24 cellular contexts compared by ENCODE assay signal in genomic region chr6:158399040-158399700, GRCh38.
A peak's percentile ranks its signal among the peaks of the same experiment; 100 is the strongest.
DNase-seq lines count a peak whose midpoint lies in the region; FAIRE-seq and TF ChIP-seq lines count a peak whose summit lies in the region.
"Had no signal": no experiment of that assay in that cellular context is flagged by ENCODE, and none has a peak within 500 bp of the region (broad histone marks: within the 10 kb centered on the region; RNA-seq: fewer than 3 reads in every experiment).

No MANE protein-coding gene starts in this region.

- H3K4me3 Mint-ChIP-seq in astrocyte (ENCODE audit: unreplicated experiment) (no peak overlapping the region), type B pancreatic cell (no peak overlapping the region)
- H3K4me3 Mint-ChIP-seq: activated CD4-positive, alpha-beta memory T cell treated with anti-CD3 and anti-CD28 coated beads, Interleukin-2, amount 10 ng/mL, durations not matched to agents 7 days and 5 days; activated naive CD8-positive, alpha-beta T cell; CD4-positive, alpha-beta T cell; central memory CD8-positive, alpha-beta T cell; neural progenitor cell had no signal

- no peak overlapping the region for H3K9ac ChIP-seq in astrocyte (ENCODE audit: low read length)
- H3K9ac ChIP-seq: neural progenitor cell, parathyroid adenoma had no signal

- peak overlapping the region; percentile 26 for H3K27ac Mint-ChIP-seq in astrocyte (ENCODE audit: unreplicated experiment)
- peak overlapping the region; percentile 2 for H3K27ac Mint-ChIP-seq in type B pancreatic cell
- H3K27ac Mint-ChIP-seq: activated CD4-positive, alpha-beta memory T cell treated with anti-CD3 and anti-CD28 coated beads, Interleukin-2, amount 10 ng/mL, durations not matched to agents 7 days and 5 days; activated naive CD8-positive, alpha-beta T cell; activated T-helper 2 cell treated with anti-CD3 and anti-CD28 coated beads, Interferon-gamma antibody, Interleukin-2, Interleukin-4, amounts not matched to agents 10 μg/mL and 5 μg/mL and 100 μg/mL, durations not matched to agents 14 hours and 24 hours and 36 hours; CD4-positive, alpha-beta T cell; neural progenitor cell had no signal

- FAIRE-seq in astrocyte (lab: Jason Lieb, UNC) (no peak), frontal cortex (lab: Jason Lieb, UNC) (no peak)
- FAIRE-seq: urothelium cell line had no signal

- H3K27ac ChIP-seq in astrocyte (ENCODE audit: low read depth, low read length), result no peak overlapping the region
- H3K27ac ChIP-seq: neural progenitor cell, parathyroid adenoma, right lobe of liver, suprapubic skin had no signal

- H3K36me3 Mint-ChIP-seq in astrocyte (ENCODE audit: low read depth, unreplicated experiment) (peaks cover 17% of the 10 kb centered on the region), type B pancreatic cell (peaks cover 13% of the 10 kb centered on the region)

- H2AFZ ChIP-seq in astrocyte (ENCODE audit: low read depth, low read length), result no peak overlapping the region
- H2AFZ ChIP-seq: neural progenitor cell, parathyroid adenoma had no signal

- no peaks in the 10 kb centered on the region for H3K27me3 ChIP-seq in astrocyte (ENCODE audit: insufficient read depth, low read length)
- H3K27me3 ChIP-seq: neural progenitor cell, right lobe of liver, suprapubic skin had no signal

- H3K4me1 Mint-ChIP-seq in astrocyte (ENCODE audit: low read depth, unreplicated experiment), result peaks cover 8% of the 10 kb centered on the region
- H3K4me1 Mint-ChIP-seq in type B pancreatic cell (ENCODE audit: unreplicated experiment), result peaks cover 17% of the 10 kb centered on the region
- H3K4me1 Mint-ChIP-seq: activated CD4-positive, alpha-beta memory T cell treated with anti-CD3 and anti-CD28 coated beads, Interleukin-2, amount 10 ng/mL, durations not matched to agents 7 days and 5 days; neural progenitor cell had no signal

- H3K4me2 ChIP-seq in astrocyte (ENCODE audit: low read length), result no peak overlapping the region
- H3K4me2 ChIP-seq: neural progenitor cell had no signal

- TF ChIP-seq CTCF in astrocyte (IDR thresholded peaks at IDR 0.05; ENCODE audit: insufficient read depth, low read depth, low read length) (no peak), type B pancreatic cell (conservative IDR thresholded peaks at IDR 0.05) (no peak)

- H3K9me3 Mint-ChIP-seq in astrocyte (ENCODE audit: unreplicated experiment) (peaks cover 11% of the 10 kb centered on the region), type B pancreatic cell (peaks cover 2% of the 10 kb centered on the region)
- H3K9me3 Mint-ChIP-seq: CD4-positive, alpha-beta T cell; central memory CD8-positive, alpha-beta T cell had no signal

- H3K4me1 ChIP-seq in astrocyte (ENCODE audit: insufficient read depth, low read length), result peaks cover 6% of the 10 kb centered on the region
- H3K4me1 ChIP-seq: right lobe of liver, suprapubic skin had no signal

- no peaks in the 10 kb centered on the region for H3K9me3 ChIP-seq in astrocyte (ENCODE audit: insufficient read depth, low read depth, low read length)
- H3K9me3 ChIP-seq: right lobe of liver, suprapubic skin had no signal

- H3K79me2 ChIP-seq in astrocyte (ENCODE audit: insufficient read depth, low read length), result peaks cover 9% of the 10 kb centered on the region

- peaks cover 31% of the 10 kb centered on the region for H4K20me1 ChIP-seq in astrocyte (ENCODE audit: insufficient read depth, low read length)

- H3K4me3 ChIP-seq in astrocyte (ENCODE audit: insufficient read depth, low read depth, low read length), result no peak overlapping the region
- H3K4me3 ChIP-seq: neural progenitor cell, right lobe of liver, suprapubic skin had no signal

- H3K27me3 Mint-ChIP-seq in astrocyte (ENCODE audit: low read depth, unreplicated experiment) (no peaks in the 10 kb centered on the region), type B pancreatic cell (no peaks in the 10 kb centered on the region)
- H3K27me3 Mint-ChIP-seq: activated CD4-positive, alpha-beta memory T cell treated with anti-CD3 and anti-CD28 coated beads, Interleukin-2, amount 10 ng/mL, durations not matched to agents 7 days and 5 days; activated naive CD8-positive, alpha-beta T cell; CD4-positive, alpha-beta T cell; central memory CD8-positive, alpha-beta T cell had no signal

- H3K36me3 ChIP-seq in astrocyte (ENCODE audit: insufficient read depth, low read length), result no peaks in the 10 kb centered on the region
- H3K36me3 ChIP-seq: neural progenitor cell, right lobe of liver, suprapubic skin had no signal

- DNase-seq in NCI-H510A treated with DMSO at 0.1 percent for 48 hours (lab: John Stamatoyannopoulos, UW) (peak; percentile 43), NCI-H510A (lab: John Stamatoyannopoulos, UW) (no peak), astrocyte (ENCODE audit: low read depth) (no peak), lung microvascular endothelial cell (ENCODE audit: low read depth in 2 of 2) (peak; percentile 79 to 87), type B pancreatic cell (ENCODE audit: extremely low spot score, unreplicated experiment) (no peak), SHP77 treated with DMSO at 0.1 percent for 48 hours (lab: John Stamatoyannopoulos, UW) (no peak), globus pallidus (ENCODE audit: low spot score) (no peak), frontal cortex (ENCODE audit: low spot score in 2 of 2) (no peak)
- DNase-seq: activated CD4-positive, alpha-beta memory T cell treated with anti-CD3 and anti-CD28 coated beads, Interleukin-2, amount 10 ng/mL, durations not matched to agents 7 days and 5 days; activated CD4-positive, alpha-beta T cell treated with anti-CD3 and anti-CD28 coated beads for 1 hour; activated CD8-positive, alpha-beta memory T cell treated with anti-CD3 and anti-CD28 coated beads, Interleukin-2, amount 50 U/mL, for 48 hours; CD4-positive, alpha-beta T cell; NCI-H1092 treated with DMSO at 0.1 percent for 48 hours; NCI-H446; PC-3; right lobe of liver; stimulated activated CD4-positive, alpha-beta T cell treated with anti-CD3 and anti-CD28 coated beads, Interleukin-2, amount 100 ng/mL, for 48 hours had no signal

Comparison
In these comparisons a context has a peak if more than half of its experiments do, and no peak if none do; other contexts are left out.
1. DNase-seq: peak in NCI-H510A treated with DMSO at 0.1 percent for 48 hours (single experiment) and lung microvascular endothelial cell (2 of 2); none in NCI-H510A (single experiment), astrocyte (single experiment), type B pancreatic cell (single experiment), SHP77 treated with DMSO at 0.1 percent for 48 hours (single experiment), globus pallidus (single experiment) and frontal cortex (0 of 2).